8 cellular contexts compared by ENCODE assay signal in the genomic region with DNA sequence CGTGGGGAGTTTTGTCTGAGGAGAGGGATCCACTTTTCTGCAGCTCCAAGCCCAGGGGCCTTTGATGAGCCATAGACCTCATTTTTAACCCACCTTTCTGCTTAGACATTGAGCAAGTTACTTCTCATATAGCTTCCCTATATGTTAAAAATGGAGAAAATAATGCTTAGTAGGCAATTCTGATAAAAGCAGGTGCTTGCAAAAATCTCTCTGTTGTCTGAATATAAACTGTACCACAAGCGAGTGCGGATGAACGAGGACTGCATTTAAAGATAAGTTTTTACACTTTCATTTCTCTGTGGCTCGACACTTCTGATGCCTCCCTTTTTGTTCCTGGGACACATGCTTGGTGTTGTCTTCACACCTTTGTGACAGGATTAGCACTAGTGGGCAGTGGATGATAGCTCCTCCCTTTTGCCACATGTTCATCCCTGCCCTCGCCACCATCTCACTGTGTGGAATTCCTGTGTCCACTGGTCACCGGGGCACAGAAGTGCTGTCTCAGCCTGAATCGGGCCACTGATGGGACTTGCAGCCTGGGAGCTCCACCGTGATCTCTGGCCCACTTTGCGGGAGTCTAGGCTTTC. TPM values are rescaled to one million over a fixed set of nuclear protein-coding genes. Genes with fewer than 3 reads are reported as not detected.
DNase-seq lines count a peak whose midpoint lies in the region; ATAC-seq and TF ChIP-seq lines count a peak whose summit lies in the region.

No MANE protein-coding gene starts in this region.

- ATAC-seq in CD4-positive, CD25-positive, alpha-beta regulatory T cell (ENCODE audit: low read depth in 2 of 2), result no peak
- ATAC-seq in central memory CD8-positive, alpha-beta T cell (replicated peaks; ENCODE audit: extremely low read depth, poor library complexity, severe bottlenecking), result no peak
- no peak for ATAC-seq in activated CD4-positive, CD25-positive, alpha-beta regulatory T cell treated with anti-CD3 and anti-CD28 coated beads, Interleukin-2, amount 50 U/mL, for 24 hours

- H3K36me3 ChIP-seq in CD4-positive, CD25-positive, alpha-beta regulatory T cell (ENCODE audit: control insufficient read depth, insufficient read depth, low read length), result no peaks in the 10 kb centered on the region
- H3K36me3 ChIP-seq in Karpas-422 (ENCODE audit: insufficient read depth, low read length), result peaks cover 34% of the 10 kb centered on the region

- no peaks in the 10 kb centered on the region for H3K9me2 ChIP-seq in Karpas-422 (replicated peaks; ENCODE audit: insufficient read depth, low read length)

- H3K4me2 ChIP-seq in Karpas-422 (ENCODE audit: low read depth, low read length, poor library complexity, severe bottlenecking), result peak overlapping the region; percentile 70

- H2AFZ ChIP-seq in Karpas-422 (ENCODE audit: low read length), result no peak overlapping the region

- H3K4me3 Mint-ChIP-seq in CD4-positive, CD25-positive, alpha-beta regulatory T cell, result peak overlapping the region; percentile 88 to 93 (median 91)
- H3K4me3 Mint-ChIP-seq in central memory CD8-positive, alpha-beta T cell, result peak overlapping the region; percentile 76
- H3K4me3 Mint-ChIP-seq in nephron, result peak overlapping the region; percentile 90 to 94 (median 93)

- peaks cover 0 to 4% (median 2%) of the 10 kb centered on the region in 7 donors for H3K9me3 Mint-ChIP-seq in CD4-positive, CD25-positive, alpha-beta regulatory T cell
- H3K9me3 Mint-ChIP-seq in central memory CD8-positive, alpha-beta T cell, result peaks cover 5% of the 10 kb centered on the region
- H3K9me3 Mint-ChIP-seq in nephron, result peaks cover 14% of the 10 kb centered on the region

- peaks cover 6% of the 10 kb centered on the region for H3K36me3 Mint-ChIP-seq in CD4-positive, CD25-positive, alpha-beta regulatory T cell
- H3K36me3 Mint-ChIP-seq in central memory CD8-positive, alpha-beta T cell (ENCODE audit: insufficient read depth), result peaks cover 4% of the 10 kb centered on the region
- H3K36me3 Mint-ChIP-seq in nephron (ENCODE audit: low read depth), result peaks cover 55% of the 10 kb centered on the region

- H3K27ac Mint-ChIP-seq in CD4-positive, CD25-positive, alpha-beta regulatory T cell, result peak overlapping the region; percentile 58 to 74 (median 73)
- no peak overlapping the region for H3K27ac Mint-ChIP-seq in central memory CD8-positive, alpha-beta T cell (ENCODE audit: low read depth)
- H3K27ac Mint-ChIP-seq in nephron, result peak overlapping the region in 2 of 3 experiments; percentile 5 to 84

- H3K79me2 ChIP-seq in Karpas-422 (ENCODE audit: low read length), result peaks cover 47% of the 10 kb centered on the region

- intact Hi-C loops in posterior vena cava (cut with DNase I), result no loop called here

- peak overlapping the region; percentile 96 for H3K9ac ChIP-seq in Karpas-422 (ENCODE audit: low read length)

- H3K4me3 ChIP-seq in CD4-positive, CD25-positive, alpha-beta regulatory T cell (ENCODE audit: low read depth, low read length), result peak overlapping the region; percentile 80
- peak overlapping the region; percentile 98 for H3K4me3 ChIP-seq in Karpas-422 (ENCODE audit: low read length)

- no peaks in the 10 kb centered on the region for H3K9me3 ChIP-seq in CD4-positive, CD25-positive, alpha-beta regulatory T cell (ENCODE audit: control insufficient read depth in 2 of 2, low read length in 2 of 2)
- H3K9me3 ChIP-seq in Karpas-422 (ENCODE audit: low read length), result no peaks in the 10 kb centered on the region

- H3K27me3 ChIP-seq in CD4-positive, CD25-positive, alpha-beta regulatory T cell (ENCODE audit: control insufficient read depth, insufficient read depth, low read length), result no peaks in the 10 kb centered on the region
- no peaks in the 10 kb centered on the region for H3K27me3 ChIP-seq in Karpas-422 (ENCODE audit: low read length)

- H4K20me1 ChIP-seq in Karpas-422 (ENCODE audit: insufficient read depth, low read depth, low read length), result no peaks in the 10 kb centered on the region

- no peak overlapping the region for H3K27ac ChIP-seq in CD4-positive, CD25-positive, alpha-beta regulatory T cell (ENCODE audit: insufficient read depth, low read length, poor library complexity, severe bottlenecking)
- H3K27ac ChIP-seq in Karpas-422 (ENCODE audit: low read length), result peak overlapping the region; percentile 68; the same call in 1 of the 2 replicates

- no peak for TF ChIP-seq CTCF in nephron (IDR thresholded peaks at IDR 0.05; ENCODE audit: unreplicated experiment in 3 of 3)

- peaks cover 2 to 14% (median 6%) of the 10 kb centered on the region in 4 donors for H3K4me1 Mint-ChIP-seq in CD4-positive, CD25-positive, alpha-beta regulatory T cell
- H3K4me1 Mint-ChIP-seq in central memory CD8-positive, alpha-beta T cell, result peaks cover 12% of the 10 kb centered on the region
- no peaks in the 10 kb centered on the region for H3K4me1 Mint-ChIP-seq in nephron

- DNase-seq in CD4-positive, CD25-positive, alpha-beta regulatory T cell, result no peak
- DNase-seq in Karpas-422, result no peak
- DNase-seq in central memory CD8-positive, alpha-beta T cell (ENCODE audit: low spot score in 2 of 2), result no peak
- DNase-seq in NCI-H446 treated with DMSO at 0.1 percent for 48 hours (lab: John Stamatoyannopoulos, UW), result no peak
- DNase-seq in posterior vena cava (ENCODE audit: low spot score), result no peak
- no peak for DNase-seq in HT-29 (ENCODE audit: low spot score)

- peaks cover 11% of the 10 kb centered on the region for H3K4me1 ChIP-seq in CD4-positive, CD25-positive, alpha-beta regulatory T cell (ENCODE audit: control insufficient read depth, insufficient read depth, low read length, poor library complexity, severe bottlenecking)
- H3K4me1 ChIP-seq in Karpas-422 (ENCODE audit: low read length), result peaks cover 23% of the 10 kb centered on the region

- H3K27me3 Mint-ChIP-seq in CD4-positive, CD25-positive, alpha-beta regulatory T cell, result no peaks in the 10 kb centered on the region
- peaks cover 45% of the 10 kb centered on the region for H3K27me3 Mint-ChIP-seq in central memory CD8-positive, alpha-beta T cell
- H3K27me3 Mint-ChIP-seq in nephron (ENCODE audit: low read depth), result peaks cover 3% of the 10 kb centered on the region

RNA-seq across cellular contexts. Expression of gene TYMS, which starts 1.6 kb away (rescaled TPM):
- total RNA-seq in CD4-positive, CD25-positive, alpha-beta regulatory T cell, result 7.3 TPM
- polyA plus RNA-seq in CD4-positive, CD25-positive, alpha-beta regulatory T cell, result 10 to 100 TPM in 2 of 4 donors, 1 to 10 TPM in 2; 4.9 to 14.4 (median 10.1) TPM
- total RNA-seq in Karpas-422 (2014; rRNA removed; shearing (Covaris generic); ENCODE audit: low replicate concordance), result 21.8 and 42.3 TPM in 2 replicates
- 1 to 10 TPM; 4.0 TPM for total RNA-seq in posterior vena cava
- total RNA-seq in HT-29 (2014; rRNA removed; shearing (Covaris generic)), result 49.2 and 56.4 TPM in 2 replicates

RNA-seq across cellular contexts. Expression of gene ENOSF1, which starts 53.4 kb away (rescaled TPM):
- 58.4 TPM for total RNA-seq in CD4-positive, CD25-positive, alpha-beta regulatory T cell
- 10 to 100 TPM in 1 of 4 donors, 1 to 10 TPM in 3; 6.1 to 12.0 (median 9.6) TPM for polyA plus RNA-seq in CD4-positive, CD25-positive, alpha-beta regulatory T cell
- total RNA-seq in Karpas-422 (2014; rRNA removed; shearing (Covaris generic); ENCODE audit: low replicate concordance), result 54.6 and 68.7 TPM in 2 replicates
- 10 to 100 TPM; 38.1 to 57.7 TPM for total RNA-seq in posterior vena cava
- total RNA-seq in HT-29 (2014; rRNA removed; shearing (Covaris generic)), result 75.1 and 85.1 TPM in 2 replicates
